ENCODE assay signal across 13 cellular contexts in the genomic region with DNA sequence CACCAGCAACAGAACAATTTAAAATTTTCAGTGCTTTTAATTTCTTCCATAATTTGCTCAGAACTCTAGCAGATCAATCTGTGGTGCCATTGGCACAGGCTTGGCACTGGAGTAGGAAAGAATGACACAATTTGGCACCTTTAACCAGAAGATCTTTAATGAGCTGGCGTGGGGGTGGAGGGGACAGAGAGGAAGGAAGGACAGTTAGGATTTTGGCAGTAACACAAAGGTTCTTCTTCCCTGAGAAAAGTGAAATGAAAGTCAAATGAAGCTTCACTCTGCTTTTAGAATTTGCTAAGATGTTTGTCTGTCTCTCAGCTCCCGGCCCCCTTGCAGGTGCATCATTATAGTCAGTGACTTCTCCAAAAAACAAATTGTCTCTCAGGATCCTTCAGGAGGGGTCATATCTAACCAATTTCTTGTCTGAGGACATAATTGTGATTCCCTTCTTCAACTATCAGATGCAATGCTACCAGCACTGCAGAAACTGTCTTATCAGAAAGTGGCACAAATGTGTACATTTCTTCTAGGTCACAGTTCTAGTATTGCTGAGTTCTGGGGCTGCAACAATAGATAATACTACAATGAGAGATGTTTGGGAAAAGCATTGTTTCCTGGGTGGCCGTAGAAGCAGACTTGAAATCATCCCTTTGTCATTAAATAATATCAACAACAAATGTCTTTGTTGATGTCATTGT.
DNase-seq lines count a peak whose midpoint lies in the region; ATAC-seq and TF ChIP-seq lines count a peak whose summit lies in the region.
"Had no signal": no experiment of that assay in that cellular context is flagged by ENCODE, and none has a peak within 500 bp of the region (broad histone marks: within the 10 kb centered on the region; RNA-seq: fewer than 3 reads in every experiment).

No MANE protein-coding gene starts in this region.

- TF ChIP-seq CTCF in A673 (conservative IDR thresholded peaks at IDR 0.05; ENCODE audit: low read depth, low read length): no peak

- peaks cover 72% of the 10 kb centered on the region for H3K4me1 ChIP-seq in A673 (ENCODE audit: insufficient read depth, low read length, poor library complexity, severe bottlenecking)
- H3K4me1 ChIP-seq: HAP-1 had no signal

- H3K27me3 ChIP-seq in A673 (replicated peaks; ENCODE audit: insufficient read depth, low read depth, low read length, poor library complexity): no peaks in the 10 kb centered on the region

- no peaks in the 10 kb centered on the region for H3K9me3 Mint-ChIP-seq in memory B cell
- H3K9me3 Mint-ChIP-seq: immature natural killer cell had no signal

- intact Hi-C loops in A673 (cut with micrococcal nuclease; ENCODE audit: unreplicated experiment): no loop called here

- no peaks in the 10 kb centered on the region for H3K27me3 Mint-ChIP-seq in memory B cell
- H3K27me3 Mint-ChIP-seq: activated naive CD8-positive, alpha-beta T cell treated with anti-CD3 and anti-CD28 coated beads, Interleukin-2, amount 10 ng/mL, durations not matched to agents 7 days and 5 days had no signal

- no peaks in the 10 kb centered on the region for H3K36me3 ChIP-seq in A673 (ENCODE audit: insufficient read depth, low read length, poor library complexity, severe bottlenecking)
- H3K36me3 ChIP-seq: HAP-1 had no signal

- no peak overlapping the region for H3K4me3 Mint-ChIP-seq in memory B cell
- H3K4me3 Mint-ChIP-seq: activated naive CD8-positive, alpha-beta T cell treated with anti-CD3 and anti-CD28 coated beads, Interleukin-2, amount 10 ng/mL, durations not matched to agents 7 days and 5 days; immature natural killer cell had no signal

- no TSS peak for BruUV-seq in A673 (replicated peaks; lab: Mats Ljungman, UMichigan)

- DNase-seq in A673 (ENCODE audit: low spot score) (peak; percentile 72), GF-D8 (lab: John Stamatoyannopoulos, UW) (peak; percentile 43), RPMI7951 (ENCODE audit: low read depth) (peak; percentile 16), memory B cell (ENCODE audit: low spot score in 2 of 2) (no peak), inferior parietal cortex (ENCODE audit: extremely low spot score) (no peak), foreskin melanocyte (no peak), DMS53 (lab: John Stamatoyannopoulos, UW) (no peak)
- no peak for DNase-seq in central memory CD4-positive, alpha-beta T cell
- DNase-seq: activated naive CD8-positive, alpha-beta T cell treated with anti-CD3 and anti-CD28 coated beads, Interleukin-2, amount 10 ng/mL, durations not matched to agents 7 days and 5 days; immature natural killer cell; NCI-H510A treated with DMSO at 0.1 percent for 48 hours had no signal

- CTCF ChIA-PET in A673 (lab: Charles Lee): interaction anchor here (0.7 kb wide), 1 partner anchor 144 kb away, joined by 17 read pairs; no protein-coding TSS in a partner anchor

- no peak overlapping the region for H3K4me3 ChIP-seq in A673 (ENCODE audit: low read depth, low read length, poor library complexity, severe bottlenecking)
- H3K4me3 ChIP-seq: HAP-1 had no signal

- H3K36me3 Mint-ChIP-seq in memory B cell: peaks cover 2% of the 10 kb centered on the region

- POLR2A ChIA-PET in A673 (lab: Charles Lee; ENCODE audit: low non-redundant PET): interaction anchor here (0.7 to 0.9 kb wide), 2 partner anchors 87 to 751 kb away, joined by 5 to 18 read pairs; no protein-coding TSS in a partner anchor

- H3K27ac ChIP-seq in A673 (ENCODE audit: low read depth, low read length, poor library complexity, severe bottlenecking): peak overlapping the region; percentile 70
- H3K27ac ChIP-seq: parathyroid adenoma had no signal

- H3K9me3 ChIP-seq in A673 (ENCODE audit: low read depth, low read length, poor library complexity, severe bottlenecking): peaks cover 5% of the 10 kb centered on the region
- H3K9me3 ChIP-seq: HAP-1 had no signal

- H3K4me1 Mint-ChIP-seq in memory B cell: peaks cover 26% of the 10 kb centered on the region

- H3K27ac Mint-ChIP-seq in memory B cell: peak overlapping the region; percentile 55
- H3K27ac Mint-ChIP-seq: activated naive CD8-positive, alpha-beta T cell treated with anti-CD3 and anti-CD28 coated beads, Interleukin-2, amount 10 ng/mL, durations not matched to agents 7 days and 5 days; immature natural killer cell had no signal

- ATAC-seq in memory B cell (ENCODE audit: low read depth): no peak

Comparison
In these comparisons a context has a peak if more than half of its experiments do, and no peak if none do; other contexts are left out.
1. DNase-seq: peak in A673 (single experiment), GF-D8 (single experiment) and RPMI7951 (single experiment); none in memory B cell (0 of 2), inferior parietal cortex (single experiment), central memory CD4-positive, alpha-beta T cell (single experiment), foreskin melanocyte (single experiment) and DMS53 (single experiment).